In the genomic region with DNA sequence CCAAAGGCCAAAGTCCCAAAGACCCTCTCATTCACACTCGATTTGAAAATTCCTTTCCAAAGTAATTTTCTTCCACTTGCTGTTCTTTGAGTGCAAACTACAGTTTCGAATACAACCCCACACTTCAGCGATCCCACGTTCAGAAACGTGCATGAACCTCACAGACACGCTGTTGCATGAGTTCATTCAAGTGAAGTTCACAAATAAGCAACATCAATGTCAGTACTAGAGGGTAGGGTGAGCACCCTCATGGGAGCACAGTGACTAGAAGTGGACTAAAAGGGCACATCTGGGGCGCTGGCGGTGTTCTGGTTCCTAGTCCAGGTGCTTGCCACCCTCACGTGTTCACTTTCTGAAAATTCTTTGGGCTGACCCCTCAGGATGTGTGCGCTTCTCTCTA, we compare ENCODE assay signal across 26 cellular contexts. TPM values are rescaled to one million over a fixed set of nuclear protein-coding genes. Genes with fewer than 3 reads are reported as not detected.
"Had no signal": no experiment of that assay in that cellular context is flagged by ENCODE, and none has a peak within 500 bp of the region (broad histone marks: within the 10 kb centered on the region; RNA-seq: fewer than 3 reads in every experiment).

No MANE protein-coding gene starts in this region.

- H3K4me3 ChIP-seq: MG63 had no signal

- H3K27me3 ChIP-seq: MG63 had no signal

- H3K27ac ChIP-seq: HL-60, RWPE1 had no signal

- H3K36me3 ChIP-seq: MG63 had no signal

- H3K4me2 ChIP-seq: SK-N-SH had no signal

- DNase-seq: IMR-90, Karpas-422, KG1, MG63, NCI-H1092, NCI-H1105 treated with DMSO at 0.1 percent for 48 hours, NCI-H1417 treated with DMSO at 0.1 percent for 48 hours, NCI-H146, NCI-H1694 treated with DMSO at 0.1 percent for 48 hours, NCI-H1930, NCI-H2081, NCI-H2107, NCI-H226, NCI-H446, NCI-H510A, NCI-H524 treated with DMSO at 0.1 percent for 48 hours, NCI-H69, NCI-H774, PC-3, SHP77, SK-N-SH, SW 1271 had no signal

- ATAC-seq: Panc1, PC-3 had no signal

- H3K9ac ChIP-seq: SK-N-SH had no signal

- H3K9me3 ChIP-seq: MG63, SK-N-SH had no signal

RNA-seq across cellular contexts. Expression of a gene that starts 59.0 kb away (rescaled TPM):
- total RNA-seq: OCI-LY7 had no signal
